Comparison of ENCODE assay signal across 20 cellular contexts in the genomic region with DNA sequence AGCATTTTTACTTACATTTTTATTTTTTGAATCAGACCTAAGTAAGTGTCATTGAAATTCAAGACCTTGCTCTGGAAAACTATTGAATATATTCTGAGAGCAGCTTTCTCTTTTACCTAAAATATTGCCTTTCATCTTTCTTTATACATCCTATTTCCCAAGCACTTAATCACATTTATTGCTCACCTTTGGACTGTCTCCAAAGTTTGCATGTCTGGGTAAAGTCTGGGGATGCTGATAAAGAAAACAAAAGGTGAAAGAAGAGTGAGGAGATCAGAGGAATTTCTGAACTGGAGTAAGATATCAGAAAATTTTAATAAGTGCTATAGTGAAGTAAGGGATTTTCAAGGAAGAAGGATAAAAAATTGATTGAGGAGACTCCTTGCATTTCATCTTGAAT.
A peak's percentile ranks its signal among the peaks of the same experiment; 100 is the strongest.
DNase-seq lines count a peak whose midpoint lies in the region; ATAC-seq, FAIRE-seq and TF ChIP-seq lines count a peak whose summit lies in the region.
"Had no signal": no experiment of that assay in that cellular context is flagged by ENCODE, and none has a peak within 500 bp of the region (broad histone marks: within the 10 kb centered on the region; RNA-seq: fewer than 3 reads in every experiment).

No MANE protein-coding gene starts in this region.

- no peak overlapping the region for H3K27ac ChIP-seq in mammary epithelial cell (ENCODE audit: insufficient read depth, low read depth, low read length)
- H3K27ac ChIP-seq: BLaER1, GM23248 had no signal

- dilution Hi-C loops in mammary epithelial cell (cut with HindIII; ENCODE audit: low sequenced_read_pairs), result no loop called here

- H3K36me3 Mint-ChIP-seq in mesothelial cell of epicardium (no peaks in the 10 kb centered on the region), T-helper 17 cell (ENCODE audit: low read depth) (no peaks in the 10 kb centered on the region)
- H3K36me3 Mint-ChIP-seq: CD8-positive, alpha-beta memory T cell had no signal

- H2AFZ ChIP-seq in mammary epithelial cell (ENCODE audit: low read depth, low read length), result no peak overlapping the region

- H3K9me3 ChIP-seq in mammary epithelial cell (replicated peaks; ENCODE audit: insufficient read depth, low read length), result no peaks in the 10 kb centered on the region
- no peaks in the 10 kb centered on the region for H3K9me3 ChIP-seq in T-helper 17 cell (ENCODE audit: control insufficient read depth, low read length, poor library complexity, severe bottlenecking)
- H3K9me3 ChIP-seq: BLaER1, Caco-2 had no signal

- H3K27me3 Mint-ChIP-seq in mesothelial cell of epicardium (ENCODE audit: low read depth) (no peaks in the 10 kb centered on the region), T-helper 17 cell (no peaks in the 10 kb centered on the region)
- H3K27me3 Mint-ChIP-seq: CD8-positive, alpha-beta memory T cell had no signal

- H3K4me3 Mint-ChIP-seq in mesothelial cell of epicardium (no peak overlapping the region), T-helper 17 cell (no peak overlapping the region)
- H3K4me3 Mint-ChIP-seq: CD8-positive, alpha-beta memory T cell had no signal

- BruUV-seq in mammary epithelial cell (replicated peaks; lab: Mats Ljungman, UMichigan), result no TSS peak

- H3K4me1 ChIP-seq in mammary epithelial cell (ENCODE audit: insufficient read depth, low read length), result no peaks in the 10 kb centered on the region
- H3K4me1 ChIP-seq: BLaER1, Caco-2 had no signal

- CTCF ChIA-PET in mammary epithelial cell (lab: Charles Lee; ENCODE audit: low non-redundant PET), result no interaction called here

- peaks cover 10% of the 10 kb centered on the region for H3K9me3 Mint-ChIP-seq in mesothelial cell of epicardium

- H3K9ac ChIP-seq in mammary epithelial cell (ENCODE audit: insufficient read depth, low read length), result no peak overlapping the region
- H3K9ac ChIP-seq: BLaER1, GM23248 had no signal

- H3K4me3 ChIP-seq in mammary epithelial cell (replicated peaks in 1 of 3; ENCODE audit: insufficient read depth in 1 of 3, low read depth in 2 of 3, low read length in 3 of 3), result no peak overlapping the region
- H3K4me3 ChIP-seq: BLaER1, GM12878, GM23248 had no signal

- H3K4me1 Mint-ChIP-seq in mesothelial cell of epicardium (peaks cover 43% of the 10 kb centered on the region), T-helper 17 cell (no peaks in the 10 kb centered on the region)
- H3K4me1 Mint-ChIP-seq: CD8-positive, alpha-beta memory T cell had no signal

- no peaks in the 10 kb centered on the region for H3K79me2 ChIP-seq in mammary epithelial cell (ENCODE audit: insufficient read depth, low read length)

- in situ Hi-C loops in mammary epithelial cell (cut with MboI; ENCODE audit: low sequenced_read_pairs in 2 of 2), result no loop called here

- TF ChIP-seq CTCF in mammary epithelial cell (conservative IDR thresholded peaks at IDR 0.05 in 1 of 2, IDR thresholded peaks at IDR 0.05 in 1 of 2; ENCODE audit: extremely low read depth in 1 of 2, insufficient read depth in 1 of 2, low read depth in 1 of 2, low read length in 2 of 2), result no peak
- no peak for TF ChIP-seq CTCF in mesothelial cell of epicardium (IDR thresholded peaks at IDR 0.05; ENCODE audit: unreplicated experiment)

- ATAC-seq in HG03135 (IDR thresholded peaks at IDR 0.05; ENCODE audit: unreplicated experiment), result no peak
- ATAC-seq in T-helper 17 cell, result no peak
- ATAC-seq: GM12878, HepG2 had no signal

- H4K20me1 ChIP-seq in mammary epithelial cell (ENCODE audit: insufficient read depth, low read length), result no peaks in the 10 kb centered on the region
- H4K20me1 ChIP-seq: BLaER1 had no signal

- H3K36me3 ChIP-seq in mammary epithelial cell (ENCODE audit: insufficient read depth, low read length), result no peaks in the 10 kb centered on the region
- H3K36me3 ChIP-seq: BLaER1 had no signal

- FAIRE-seq in RCC 7860 (lab: Jason Lieb, UNC), result peak; percentile 44
- FAIRE-seq: GM12878, GM18507, H54, HepG2 had no signal

- H3K4me2 ChIP-seq in mammary epithelial cell (ENCODE audit: insufficient read depth, low read depth, low read length), result peak overlapping the region; percentile 13
- H3K4me2 ChIP-seq: BLaER1 had no signal

- intact Hi-C loops in mammary epithelial cell (cut with micrococcal nuclease), result no loop called here

- peak; percentile 24 for DNase-seq in ELR (ENCODE audit: low read depth)
- no peak for DNase-seq in RCC 7860 (ENCODE audit: low spot score)
- DNase-seq in mammary epithelial cell, result peak; percentile 42
- no peak for DNase-seq in mesothelial cell of epicardium (ENCODE audit: low spot score in 2 of 2, unreplicated experiment in 2 of 2)
- DNase-seq in GM03348 (ENCODE audit: low spot score), result no peak
- DNase-seq in T-helper 17 cell, result no peak
- no peak for DNase-seq in cerebellar nuclear complex (lab: John Stamatoyannopoulos, UW)
- DNase-seq: 8988T; AML-193; Caco-2; CD8-positive, alpha-beta memory T cell; DND-41; GF-D8; GM23248 had no signal

- H3K27ac Mint-ChIP-seq in mesothelial cell of epicardium (peak overlapping the region; percentile 41), T-helper 17 cell (no peak overlapping the region)
- H3K27ac Mint-ChIP-seq: CD8-positive, alpha-beta memory T cell had no signal

- H3K27me3 ChIP-seq in mammary epithelial cell (ENCODE audit: insufficient read depth, low read length), result no peaks in the 10 kb centered on the region
- H3K27me3 ChIP-seq: BLaER1 had no signal

Comparison
In these comparisons a context has a peak if more than half of its experiments do, and no peak if none do; other contexts are left out.
1. DNase-seq: peak in ELR (single experiment) and mammary epithelial cell (single experiment); none in RCC 7860 (single experiment), mesothelial cell of epicardium (0 of 2), GM03348 (single experiment), T-helper 17 cell (0 of 3) and cerebellar nuclear complex (0 of 2).